Comparison of ENCODE assay signal across 25 cellular contexts in the genomic region with DNA sequence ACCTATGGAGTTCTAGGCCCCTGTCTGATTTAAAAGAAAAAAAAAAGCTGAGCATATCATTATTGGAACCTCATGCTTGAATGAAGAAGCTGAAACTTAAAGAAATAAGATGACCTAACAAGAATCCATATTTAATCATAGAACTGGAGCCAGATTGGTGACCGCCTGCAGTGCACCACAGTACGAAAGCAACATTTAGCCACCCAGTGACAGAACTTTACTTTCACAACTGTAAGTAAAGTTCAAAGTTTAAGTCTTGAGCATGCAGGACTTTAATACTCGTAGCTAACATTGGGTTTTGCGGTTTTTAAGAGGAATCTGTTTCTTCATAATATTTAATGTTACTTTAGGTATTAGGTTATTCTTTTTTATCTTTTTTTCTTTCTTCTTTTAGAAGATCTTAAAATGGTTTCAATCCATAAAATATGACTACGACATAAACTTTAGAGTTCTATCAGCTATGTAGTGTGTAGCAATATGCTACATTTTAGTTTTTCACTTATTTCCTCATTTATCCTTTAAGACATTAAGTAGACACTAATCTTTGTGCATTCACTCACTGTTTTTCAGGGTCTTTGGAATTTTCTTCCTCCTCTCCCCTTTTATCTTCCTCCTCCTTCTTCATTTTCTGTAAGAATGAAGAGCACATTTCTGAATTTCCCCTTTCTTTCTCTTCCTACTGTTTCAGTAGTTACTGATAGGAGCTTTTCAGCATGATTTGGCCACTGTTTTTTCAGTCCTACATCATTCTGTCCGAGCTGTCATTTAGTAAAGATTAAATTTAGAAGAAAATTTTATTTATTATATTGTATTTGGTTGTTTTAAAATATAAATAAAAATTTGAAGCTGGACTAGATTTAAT.
DNase-seq lines count a peak whose midpoint lies in the region; ATAC-seq, FAIRE-seq and TF ChIP-seq lines count a peak whose summit lies in the region.
"Had no signal": no experiment of that assay in that cellular context is flagged by ENCODE, and none has a peak within 500 bp of the region (broad histone marks: within the 10 kb centered on the region; RNA-seq: fewer than 3 reads in every experiment).

No MANE protein-coding gene starts in this region.

- DNase-seq in A549 (ENCODE audit: low read depth in 1 of 2, low spot score in 1 of 2) = peak in 1 of 2 experiments; percentile 28
- DNase-seq in GM23338 (ENCODE audit: low spot score) = no peak
- DNase-seq in PC-9 = no peak
- DNase-seq in kidney = no peak
- no peak for DNase-seq in NCI-H345 (lab: John Stamatoyannopoulos, UW)
- no peak for DNase-seq in adrenal gland
- no peak for DNase-seq in activated T-helper 1 cell treated with anti-CD3 and anti-CD28 coated beads, Interleukin-12 subunit alpha, Interleukin-12 subunit beta, Interleukin-2, Interleukin-4 antibody, amounts not matched to agents 30 ng/mL and 10 ng/mL and 1 ng/mL, durations not matched to agents 14 hours and 24 hours and 36 hours (ENCODE audit: low spot score)
- DNase-seq: CD4-positive, CD25-positive, alpha-beta regulatory T cell; HCEC 1CT; MV-4-11; NCI-H1105; NCI-H1436 treated with DMSO at 0.1 percent for 48 hours; NCI-H1930; NCI-H2107; NCI-H526 treated with DMSO at 0.1 percent for 48 hours; SIG-M5; SK-N-SH; SW 1271 had no signal

- H3K9me2 ChIP-seq in GM23338 (ENCODE audit: insufficient read depth) = no peaks in the 10 kb centered on the region
- H3K9me2 ChIP-seq in PC-9 (ENCODE audit: insufficient read depth) = no peaks in the 10 kb centered on the region
- H3K9me2 ChIP-seq: SK-N-SH had no signal

- TF ChIP-seq CTCF in A549 (IDR thresholded peaks at IDR 0.05) (no peak), GM23338 (conservative IDR thresholded peaks at IDR 0.05; ENCODE audit: low read depth in 2 of 2) (no peak), PC-9 (conservative IDR thresholded peaks at IDR 0.05) (no peak), kidney (IDR thresholded peaks at IDR 0.05; ENCODE audit: borderline replicate concordance, extremely low read depth, insufficient read depth) (no peak), adrenal gland (IDR thresholded peaks at IDR 0.05) (no peak)

- H2AFZ ChIP-seq in GM23338 = no peak overlapping the region
- H2AFZ ChIP-seq in PC-9 = peak overlapping the region; percentile 48; the same call in 1 of the 2 replicates

- intact Hi-C loops in PC-9 (cut with micrococcal nuclease; ENCODE audit: unreplicated experiment) = no loop called here
- intact Hi-C loops in kidney (cut with DNase I) = no loop called here
- intact Hi-C loops in adrenal gland (cut with DNase I) = no loop called here
- intact Hi-C loops in activated T-helper 1 cell treated with anti-CD3 and anti-CD28 coated beads, Interleukin-12 subunit alpha, Interleukin-12 subunit beta, Interleukin-2, Interleukin-4 antibody, amounts not matched to agents 30 ng/mL and 10 ng/mL and 1 ng/mL, durations not matched to agents 14 hours and 24 hours and 36 hours (cut with micrococcal nuclease) = no loop called here

- POLR2A ChIA-PET in A549 (lab: Yijun Ruan, JAX) (no interaction called here), PC-9 (lab: Charles Lee; ENCODE audit: unreplicated experiment) (no interaction called here)

- H4K20me1 ChIP-seq in GM23338 (replicated peaks; ENCODE audit: insufficient read depth) = no peaks in the 10 kb centered on the region
- H4K20me1 ChIP-seq in PC-9 (ENCODE audit: insufficient read depth) = no peaks in the 10 kb centered on the region
- H4K20me1 ChIP-seq: BLaER1 had no signal

- H3K36me3 ChIP-seq in GM23338 (ENCODE audit: insufficient read depth) (no peaks in the 10 kb centered on the region), PC-9 (ENCODE audit: low read depth) (no peaks in the 10 kb centered on the region), kidney (ENCODE audit: control insufficient read depth in 1 of 2, insufficient read depth in 2 of 2, low read length in 2 of 2) (no peaks in the 10 kb centered on the region), adrenal gland (replicated peaks in 1 of 2) (no peaks in the 10 kb centered on the region)
- H3K36me3 ChIP-seq: BLaER1 had no signal

- no peak overlapping the region for H3K9ac ChIP-seq in kidney (ENCODE audit: low read length in 2 of 2)
- H3K9ac ChIP-seq: BLaER1, SK-N-SH had no signal

- CTCF ChIA-PET in A549 (lab: Yijun Ruan, JAX) = no interaction called here
- CTCF ChIA-PET in PC-9 (lab: Charles Lee) = interaction anchor here (0.6 kb wide), 1 partner anchor 1337 kb away, joined by 5 read pairs; no protein-coding TSS in a partner anchor

- no peak overlapping the region for H3K4me3 ChIP-seq in A549
- H3K4me3 ChIP-seq in GM23338 = no peak overlapping the region
- no peak overlapping the region for H3K4me3 ChIP-seq in PC-9
- no peak overlapping the region for H3K4me3 ChIP-seq in kidney (ENCODE audit: low read length in 2 of 2)
- no peak overlapping the region for H3K4me3 ChIP-seq in adrenal gland
- H3K4me3 ChIP-seq: BLaER1, K562 had no signal

- H3K4me3 Mint-ChIP-seq in GM23338 = no peak overlapping the region
- H3K4me3 Mint-ChIP-seq in activated T-helper 1 cell treated with anti-CD3 and anti-CD28 coated beads, Interleukin-12 subunit alpha, Interleukin-12 subunit beta, Interleukin-2, Interleukin-4 antibody, amounts not matched to agents 30 ng/mL and 10 ng/mL and 1 ng/mL, durations not matched to agents 14 hours and 24 hours and 36 hours = no peak overlapping the region
- H3K4me3 Mint-ChIP-seq: CD4-positive, CD25-positive, alpha-beta regulatory T cell; T-helper 1 cell treated with Interleukin-12 subunit alpha and Interleukin-12 subunit beta and Interleukin-4 antibody, amounts not matched to agents 30 μg/mL and 1 μg/mL, for 36 hours had no signal

- H3K79me2 ChIP-seq in GM23338 (replicated peaks; ENCODE audit: insufficient read depth) (no peaks in the 10 kb centered on the region), PC-9 (ENCODE audit: low read depth) (no peaks in the 10 kb centered on the region)

- H3K27me3 Mint-ChIP-seq in GM23338 (ENCODE audit: insufficient read depth, low read depth, poor library complexity) = no peaks in the 10 kb centered on the region
- no peaks in the 10 kb centered on the region for H3K27me3 Mint-ChIP-seq in activated T-helper 1 cell treated with anti-CD3 and anti-CD28 coated beads, Interleukin-12 subunit alpha, Interleukin-12 subunit beta, Interleukin-2, Interleukin-4 antibody, amounts not matched to agents 30 ng/mL and 10 ng/mL and 1 ng/mL, durations not matched to agents 14 hours and 24 hours and 36 hours (ENCODE audit: insufficient read depth)
- H3K27me3 Mint-ChIP-seq: CD4-positive, CD25-positive, alpha-beta regulatory T cell had no signal

- H3K27ac Mint-ChIP-seq in GM23338 = peak overlapping the region; percentile 15; the same call in 1 of the 2 replicates
- H3K27ac Mint-ChIP-seq in activated T-helper 1 cell treated with anti-CD3 and anti-CD28 coated beads, Interleukin-12 subunit alpha, Interleukin-12 subunit beta, Interleukin-2, Interleukin-4 antibody, amounts not matched to agents 30 ng/mL and 10 ng/mL and 1 ng/mL, durations not matched to agents 14 hours and 24 hours and 36 hours = no peak overlapping the region
- H3K27ac Mint-ChIP-seq: CD4-positive, CD25-positive, alpha-beta regulatory T cell; T-helper 1 cell treated with Interleukin-12 subunit alpha and Interleukin-12 subunit beta and Interleukin-4 antibody, amounts not matched to agents 30 μg/mL and 1 μg/mL, for 36 hours had no signal

- H3K36me3 Mint-ChIP-seq in GM23338 (ENCODE audit: low read depth) = no peaks in the 10 kb centered on the region
- H3K36me3 Mint-ChIP-seq in activated T-helper 1 cell treated with anti-CD3 and anti-CD28 coated beads, Interleukin-12 subunit alpha, Interleukin-12 subunit beta, Interleukin-2, Interleukin-4 antibody, amounts not matched to agents 30 ng/mL and 10 ng/mL and 1 ng/mL, durations not matched to agents 14 hours and 24 hours and 36 hours (ENCODE audit: low read depth) = no peaks in the 10 kb centered on the region
- H3K36me3 Mint-ChIP-seq: CD4-positive, CD25-positive, alpha-beta regulatory T cell had no signal

- TF ChIP-seq POLR2A in A549 (IDR thresholded peaks at IDR 0.05; ENCODE audit: low read length) (no peak), adrenal gland (IDR thresholded peaks at IDR 0.05) (no peak)

- H3K27ac ChIP-seq in A549 (0 out of 6 replicates have a peak overlapping the region, but pooled peaks of 1 of the 2 experiments have one; percentile 24), GM23338 (ENCODE audit: low read depth) (no peak overlapping the region), PC-9 (no peak overlapping the region), kidney (ENCODE audit: low read depth in 2 of 2, low read length in 2 of 2) (no peak overlapping the region), adrenal gland (no peak overlapping the region)
- H3K27ac ChIP-seq: 22Rv1, BLaER1 had no signal

- H3K9me3 Mint-ChIP-seq in GM23338 = no peaks in the 10 kb centered on the region
- no peaks in the 10 kb centered on the region for H3K9me3 Mint-ChIP-seq in activated T-helper 1 cell treated with anti-CD3 and anti-CD28 coated beads, Interleukin-12 subunit alpha, Interleukin-12 subunit beta, Interleukin-2, Interleukin-4 antibody, amounts not matched to agents 30 ng/mL and 10 ng/mL and 1 ng/mL, durations not matched to agents 14 hours and 24 hours and 36 hours
- H3K9me3 Mint-ChIP-seq: T-helper 1 cell treated with Interleukin-12 subunit alpha and Interleukin-12 subunit beta and Interleukin-4 antibody, amounts not matched to agents 30 μg/mL and 1 μg/mL, for 36 hours had no signal

- BruUV-seq in PC-9 (replicated peaks; lab: Mats Ljungman, UMichigan) = no TSS peak

- 40% methylated on average over 6 of the region's 6 CpGs for WGBS in A549 (ENCODE audit: missing lambda C conversion rate)
- 78 to 87% (median 83%) methylated on average over 6 of the region's 6 CpGs for WGBS in adrenal gland, 4 donors

- TF ChIP-seq EP300 in A549 (IDR thresholded peaks at IDR 0.05) = no peak

- TF ChIP-seq RAD21 in A549 (conservative IDR thresholded peaks at IDR 0.05 in 1 of 2, IDR thresholded peaks at IDR 0.05 in 1 of 2) = no peak

- H3K27me3 ChIP-seq in GM23338 (ENCODE audit: insufficient read depth) (no peaks in the 10 kb centered on the region), PC-9 (ENCODE audit: insufficient read depth, low read depth) (no peaks in the 10 kb centered on the region), adrenal gland (no peaks in the 10 kb centered on the region)
- H3K27me3 ChIP-seq: BLaER1 had no signal

- H3K4me1 Mint-ChIP-seq in GM23338 = peaks cover 5% of the 10 kb centered on the region
- H3K4me1 Mint-ChIP-seq in activated T-helper 1 cell treated with anti-CD3 and anti-CD28 coated beads, Interleukin-12 subunit alpha, Interleukin-12 subunit beta, Interleukin-2, Interleukin-4 antibody, amounts not matched to agents 30 ng/mL and 10 ng/mL and 1 ng/mL, durations not matched to agents 14 hours and 24 hours and 36 hours (ENCODE audit: low read depth) = no peaks in the 10 kb centered on the region
- H3K4me1 Mint-ChIP-seq: CD4-positive, CD25-positive, alpha-beta regulatory T cell had no signal

- H3K4me2 ChIP-seq in A549 (peak overlapping the region; percentile 54), GM23338 (no peak overlapping the region), PC-9 (no peak overlapping the region)
- H3K4me2 ChIP-seq: BLaER1, SK-N-SH had no signal

- FAIRE-seq in A549 (lab: Jason Lieb, UNC) (no peak), kidney (lab: Jason Lieb, UNC) (peak; percentile 25)
- FAIRE-seq: G401.6, K562, RCC 7860 had no signal

- H3F3A ChIP-seq in GM23338 (replicated peaks; ENCODE audit: low read depth) = no peaks in the 10 kb centered on the region
- H3F3A ChIP-seq in PC-9 (ENCODE audit: insufficient read depth, low read depth) = no peaks in the 10 kb centered on the region

- H3K9me3 ChIP-seq in A549 (no peaks in the 10 kb centered on the region), PC-9 (ENCODE audit: insufficient read depth, low read depth) (no peaks in the 10 kb centered on the region), kidney (ENCODE audit: control insufficient read depth in 1 of 2, low read length in 2 of 2) (no peaks in the 10 kb centered on the region), adrenal gland (replicated peaks in 1 of 3) (no peaks in the 10 kb centered on the region)
- H3K9me3 ChIP-seq: BLaER1, SK-N-SH had no signal

- ATAC-seq in A549 (no peak; a peak in 1 of 6 replicates), GM23338 (no peak), GM18517 (IDR thresholded peaks at IDR 0.05; ENCODE audit: unreplicated experiment) (no peak)
- ATAC-seq: K562 had no signal

- H3K4me1 ChIP-seq in A549 (no peaks in the 10 kb centered on the region), GM23338 (ENCODE audit: insufficient read depth) (no peaks in the 10 kb centered on the region; the same call in 1 of the 2 replicates), PC-9 (replicated peaks; ENCODE audit: insufficient read depth) (no peaks in the 10 kb centered on the region), kidney (ENCODE audit: control insufficient read depth in 1 of 2, insufficient read depth in 1 of 2, low read depth in 1 of 2, low read length in 2 of 2) (no peaks in the 10 kb centered on the region), adrenal gland (replicated peaks in 1 of 2) (no peaks in the 10 kb centered on the region)
- H3K4me1 ChIP-seq: BLaER1 had no signal
